22 cellular contexts compared by ENCODE assay signal in the genomic region with DNA sequence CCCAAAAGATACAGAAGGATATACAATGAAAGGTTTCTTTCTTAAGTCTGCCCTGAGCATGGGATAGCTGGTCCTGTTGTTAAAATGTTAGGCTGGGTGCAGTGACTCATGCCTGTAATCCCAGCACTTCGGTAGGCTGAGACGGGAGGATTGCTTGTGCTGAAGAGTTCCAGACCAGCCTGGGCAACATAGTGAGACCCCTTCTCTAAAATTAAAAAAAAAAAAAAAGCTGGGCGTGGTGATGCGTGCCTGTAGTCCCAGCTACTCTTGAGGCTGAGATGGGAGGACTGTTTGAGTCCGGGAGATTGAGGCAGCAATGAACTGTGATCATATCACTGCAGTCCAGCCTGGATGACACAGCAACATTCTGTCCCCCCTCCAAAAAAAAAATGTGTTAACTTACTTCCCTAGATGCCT. TPM values are rescaled to one million over a fixed set of nuclear protein-coding genes. Genes with fewer than 3 reads are reported as not detected.
"Had no signal": no experiment of that assay in that cellular context is flagged by ENCODE, and none has a peak within 500 bp of the region (broad histone marks: within the 10 kb centered on the region; RNA-seq: fewer than 3 reads in every experiment).

No MANE protein-coding gene starts in this region.

- DNase-seq: activated CD4-positive, alpha-beta T cell treated with anti-CD3 and anti-CD28 coated beads for 48 hours; activated CD8-positive, alpha-beta T cell treated with anti-CD3 and anti-CD28 coated beads, Interleukin-2, amount 10 ng/mL, durations not matched to agents 7 days and 5 days; activated gamma-delta T cell; activated naive CD4-positive, alpha-beta T cell treated with anti-CD3 and anti-CD28 coated beads, Interleukin-2, amount 50 U/mL, for 16 hours; activated naive CD8-positive, alpha-beta T cell treated with anti-CD3 and anti-CD28 coated beads, Interleukin-2, amount 50 U/mL, for 24 hours; cerebellar nuclear complex; heart right ventricle; islet precursor cell; left colon; pancreas; small intestine; stimulated activated CD4-positive, alpha-beta T cell treated with anti-CD3 and anti-CD28 coated beads, Interleukin-2, amount 100 ng/mL, for 24 hours; stimulated activated naive CD8-positive, alpha-beta T cell treated with anti-CD3 and anti-CD28 coated beads, Interleukin-15, amount 100 ng/mL, for 72 hours; tibial artery had no signal

- H3K36me3 ChIP-seq: heart right ventricle, neutrophil, pancreas, tibial artery had no signal

- H3K36me3 Mint-ChIP-seq: memory B cell; natural killer cell treated with Interleukin-12 subunit alpha and Interleukin-12 subunit beta and Interleukin-15 and Interleukin-18, amount 100 ng/mL, for 72 hours; stimulated activated effector memory CD8-positive, alpha-beta T cell treated with anti-CD3 and anti-CD28 coated beads, Interleukin-12 subunit alpha, Interleukin-12 subunit beta, amount 100 ng/mL, for 72 hours had no signal

- FAIRE-seq: pancreas, small intestine, TTC549 had no signal

- H3K4me1 Mint-ChIP-seq: activated naive CD8-positive, alpha-beta T cell treated with anti-CD3 and anti-CD28 coated beads, Interleukin-2, amount 50 U/mL, for 24 hours had no signal

- H3K4me3 Mint-ChIP-seq: activated CD8-positive, alpha-beta T cell treated with anti-CD3 and anti-CD28 coated beads, Interleukin-2, amount 10 ng/mL, durations not matched to agents 7 days and 5 days; activated naive CD8-positive, alpha-beta T cell treated with anti-CD3 and anti-CD28 coated beads, Interleukin-2, amount 50 U/mL, for 24 hours; activated T-helper 1 cell treated with anti-CD3 and anti-CD28 coated beads, Interleukin-12 subunit alpha, Interleukin-12 subunit beta, Interleukin-2, Interleukin-4 antibody, amounts not matched to agents 30 ng/mL and 10 ng/mL and 1 ng/mL, durations not matched to agents 14 hours and 24 hours and 36 hours; memory B cell; natural killer cell treated with Interleukin-12 subunit alpha and Interleukin-12 subunit beta and Interleukin-15 and Interleukin-18, amount 100 ng/mL, for 72 hours; stimulated activated effector memory CD8-positive, alpha-beta T cell treated with anti-CD3 and anti-CD28 coated beads, Interleukin-12 subunit alpha, Interleukin-12 subunit beta, amount 100 ng/mL, for 72 hours; stimulated activated naive CD8-positive, alpha-beta T cell treated with anti-CD3 and anti-CD28 coated beads, Interleukin-15, amount 100 ng/mL, for 72 hours had no signal

- H3K27me3 ChIP-seq: pancreas had no signal

- H3K4me1 ChIP-seq: pancreas had no signal

- H3K27ac ChIP-seq: coronary artery, epithelial cell of prostate, heart right ventricle, neutrophil, pancreas, tibial artery had no signal

- H3K9me3 Mint-ChIP-seq: activated naive CD8-positive, alpha-beta T cell treated with anti-CD3 and anti-CD28 coated beads, Interleukin-2, amount 50 U/mL, for 24 hours; activated T-helper 1 cell treated with anti-CD3 and anti-CD28 coated beads, Interleukin-12 subunit alpha, Interleukin-12 subunit beta, Interleukin-2, Interleukin-4 antibody, amounts not matched to agents 30 ng/mL and 10 ng/mL and 1 ng/mL, durations not matched to agents 14 hours and 24 hours and 36 hours; memory B cell; natural killer cell treated with Interleukin-12 subunit alpha and Interleukin-12 subunit beta and Interleukin-15 and Interleukin-18, amount 100 ng/mL, for 72 hours; stimulated activated effector memory CD8-positive, alpha-beta T cell treated with anti-CD3 and anti-CD28 coated beads, Interleukin-12 subunit alpha, Interleukin-12 subunit beta, amount 100 ng/mL, for 72 hours; stimulated activated naive CD8-positive, alpha-beta T cell treated with anti-CD3 and anti-CD28 coated beads, Interleukin-15, amount 100 ng/mL, for 72 hours had no signal

- H3K4me3 ChIP-seq: coronary artery, heart right ventricle, pancreas, tibial artery had no signal

- H3K9me3 ChIP-seq: heart right ventricle, neutrophil, pancreas, tibial artery had no signal

- H3K27ac Mint-ChIP-seq: activated CD8-positive, alpha-beta T cell treated with anti-CD3 and anti-CD28 coated beads, Interleukin-2, amount 10 ng/mL, durations not matched to agents 7 days and 5 days; activated naive CD8-positive, alpha-beta T cell treated with anti-CD3 and anti-CD28 coated beads, Interleukin-2, amount 50 U/mL, for 24 hours; activated T-helper 1 cell treated with anti-CD3 and anti-CD28 coated beads, Interleukin-12 subunit alpha, Interleukin-12 subunit beta, Interleukin-2, Interleukin-4 antibody, amounts not matched to agents 30 ng/mL and 10 ng/mL and 1 ng/mL, durations not matched to agents 14 hours and 24 hours and 36 hours; memory B cell; natural killer cell treated with Interleukin-12 subunit alpha and Interleukin-12 subunit beta and Interleukin-15 and Interleukin-18, amount 100 ng/mL, for 72 hours; stimulated activated effector memory CD8-positive, alpha-beta T cell treated with anti-CD3 and anti-CD28 coated beads, Interleukin-12 subunit alpha, Interleukin-12 subunit beta, amount 100 ng/mL, for 72 hours; stimulated activated naive CD8-positive, alpha-beta T cell treated with anti-CD3 and anti-CD28 coated beads, Interleukin-15, amount 100 ng/mL, for 72 hours had no signal

RNA-seq across cellular contexts. Expression of a gene that starts 57.3 kb away (rescaled TPM):
- total RNA-seq: natural killer cell treated with Interleukin-12 subunit alpha and Interleukin-12 subunit beta and Interleukin-15 and Interleukin-18, amount 100 ng/mL, for 72 hours had no signal
